ENCODE assay signal across 7 cellular contexts in genomic region chr7:75366643-75367042, GRCh38. TPM values are rescaled to one million over a fixed set of nuclear protein-coding genes. Genes with fewer than 3 reads are reported as not detected.
DNase-seq lines count a peak whose midpoint lies in the region; ATAC-seq, FAIRE-seq and TF ChIP-seq lines count a peak whose summit lies in the region.
"Not testable (repeated sequence)": the region's sequence is repeated elsewhere in the genome, so short reads cannot be mapped to it uniquely, and the experiment has no call there.

No MANE protein-coding gene starts in this region.

- not testable (repeated sequence) for TF ChIP-seq CTCF in A549 (IDR thresholded peaks at IDR 0.05); DND-41 (IDR thresholded peaks at IDR 0.05; ENCODE audit: borderline replicate concordance, extremely low read depth, low read length, poor library complexity, severe bottlenecking); Panc1 (IDR thresholded peaks at IDR 0.05); K562 (IDR thresholded peaks at IDR 0.05 in 2 of 3, conservative IDR thresholded peaks at IDR 0.05 in 1 of 3; ENCODE audit: insufficient read depth in 2 of 3, low read depth in 1 of 3, low read length in 3 of 3); HepG2 (CRISPR knock-in tag; IDR thresholded peaks at IDR 0.05)

- not testable (repeated sequence) for H2AFZ ChIP-seq in DND-41 (ENCODE audit: low read depth, low read length); K562 (ENCODE audit: low read depth, low read length); HepG2 (ENCODE audit: low read length)

- not testable (repeated sequence) for BruUV-seq in Panc1 (replicated peaks; lab: Mats Ljungman, UMichigan); K562 (replicated peaks; lab: Mats Ljungman, UMichigan); HepG2 (replicated peaks; lab: Mats Ljungman, UMichigan)

- not testable (repeated sequence) for H3K27me3 ChIP-seq in DND-41 (ENCODE audit: insufficient read depth, low read length, poor library complexity); Panc1 (ENCODE audit: control insufficient read depth, insufficient read depth, low read length); K562 (ENCODE audit: control insufficient read depth in 2 of 2, insufficient read depth in 2 of 2, low read length in 2 of 2); HepG2 (ENCODE audit: control insufficient read depth in 1 of 2, insufficient read depth in 2 of 2, low read length in 2 of 2)

- H4K20me1 ChIP-seq in DND-41 (ENCODE audit: insufficient read depth, low read length); K562 (replicated peaks; ENCODE audit: control insufficient read depth, insufficient read depth, low read length); HepG2 (ENCODE audit: insufficient read depth, low read length): not testable (repeated sequence)

- CTCF ChIA-PET in A549 (lab: Yijun Ruan, JAX); Panc1 (lab: Charles Lee); K562 (lab: Yijun Ruan, JAX; ENCODE audit: low intra/inter-chr PET ratio); HepG2 (lab: Yijun Ruan, JAX; ENCODE audit: low intra/inter-chr PET ratio, low total read pairs): not testable (repeated sequence)

- H3K36me3 ChIP-seq in DND-41 (ENCODE audit: insufficient read depth, low read length); Panc1 (ENCODE audit: control insufficient read depth, insufficient read depth, low read length); K562 (ENCODE audit: control insufficient read depth, insufficient read depth, low read length); HepG2 (replicated peaks in 1 of 2; ENCODE audit: control insufficient read depth in 1 of 2, insufficient read depth in 2 of 2, low read length in 2 of 2): not testable (repeated sequence)

- not testable (repeated sequence) for DNase-seq in A549 (ENCODE audit: low read depth in 1 of 2, low spot score in 1 of 2); DND-41; Panc1 (ENCODE audit: low read depth, low spot score); K562 (ENCODE audit: extremely low read depth in 1 of 4, low spot score in 3 of 4); Right ventricle myocardium superior; left lobe of liver (ENCODE audit: low spot score); HepG2 (ENCODE audit: low spot score)

- not testable (repeated sequence) for H3K4me1 ChIP-seq in A549; DND-41 (ENCODE audit: insufficient read depth, low read length); Panc1 (ENCODE audit: control insufficient read depth, insufficient read depth, low read length); K562 (replicated peaks in 1 of 2; ENCODE audit: control insufficient read depth in 2 of 2, insufficient read depth in 2 of 2, low read length in 2 of 2); HepG2 (ENCODE audit: insufficient read depth, low read length)

- ATAC-seq in A549 (peak; percentile 47 to 52; a peak in 4 of 6 replicates), DND-41 (ENCODE audit: insufficient read depth, low read depth) (peak; percentile 14; the same call in 1 of the 3 replicates), Panc1 (peak; percentile 66; the same call in 1 of the 2 replicates), K562 (peak; percentile 24; the same call in 1 of the 3 replicates), Right ventricle myocardium superior (ENCODE audit: poor library complexity) (peak; percentile 18), left lobe of liver (peak; percentile 20), HepG2 (peak; percentile 37; the same call in 1 of the 3 replicates)

- not testable (repeated sequence) for TF ChIP-seq RAD21 in A549 (conservative IDR thresholded peaks at IDR 0.05 in 1 of 2, IDR thresholded peaks at IDR 0.05 in 1 of 2); K562 (CRISPR knock-in tag; conservative IDR thresholded peaks at IDR 0.05 in 1 of 2, IDR thresholded peaks at IDR 0.05 in 1 of 2); HepG2 (CRISPR knock-in tag; IDR thresholded peaks at IDR 0.05)

- H3K9me3 ChIP-seq in A549; DND-41 (ENCODE audit: insufficient read depth, low read length, severe bottlenecking); Panc1 (ENCODE audit: control insufficient read depth, insufficient read depth, low read depth, low read length); K562 (replicated peaks; ENCODE audit: control insufficient read depth, insufficient read depth, low read depth, low read length); HepG2 (ENCODE audit: low read length): not testable (repeated sequence)

- not testable (repeated sequence) for H3K9me1 ChIP-seq in K562 (ENCODE audit: control insufficient read depth, insufficient read depth, low read length)

- FAIRE-seq in A549 (lab: Jason Lieb, UNC); K562 (lab: Jason Lieb, UNC); HepG2 (lab: Jason Lieb, UNC): not testable (repeated sequence)

- TF ChIP-seq EP300 in A549 (IDR thresholded peaks at IDR 0.05); K562 (IDR thresholded peaks at IDR 0.05; ENCODE audit: low read length); HepG2 (IDR thresholded peaks at IDR 0.05; ENCODE audit: low read depth in 2 of 2, low read length in 2 of 2); HepG2 (CRISPR knock-in tag; IDR thresholded peaks at IDR 0.05; ENCODE audit: borderline replicate concordance): not testable (repeated sequence)

- not testable (repeated sequence) for H3K9ac ChIP-seq in DND-41 (ENCODE audit: low read depth, low read length); K562 (ENCODE audit: insufficient read depth in 1 of 2, low read depth in 2 of 2, low read length in 2 of 2); HepG2 (ENCODE audit: insufficient read depth, low read depth, low read length)

- in situ Hi-C loops in Panc1 (cut with HindIII; ENCODE audit: low pct_unique_long_range_greater_than_20kb, low sequenced_read_pairs); K562 (cut with MboI); HepG2 (cut with HindIII; ENCODE audit: extremely low pct_ligation_motif_present, low pct_unique_long_range_greater_than_20kb): not testable (repeated sequence)

- intact Hi-C loops in Panc1 (cut with micrococcal nuclease; ENCODE audit: unreplicated experiment); K562 (cut with micrococcal nuclease); Right ventricle myocardium superior (cut with DNase I); HepG2 (cut with micrococcal nuclease; ENCODE audit: unreplicated experiment): not testable (repeated sequence)

- H3K79me2 ChIP-seq in DND-41 (ENCODE audit: insufficient read depth, low read length); K562 (ENCODE audit: control insufficient read depth, insufficient read depth, low read length); HepG2 (ENCODE audit: insufficient read depth, low read length): not testable (repeated sequence)

- H3K27ac ChIP-seq in A549; DND-41 (ENCODE audit: low read length); Panc1 (ENCODE audit: low read length); K562 (ENCODE audit: extremely low read depth, low read depth, low read length); HepG2 (ENCODE audit: extremely low read length, insufficient read depth, low read length): not testable (repeated sequence)

- TF ChIP-seq POLR2A in A549 (IDR thresholded peaks at IDR 0.05; ENCODE audit: low read length); K562 (conservative IDR thresholded peaks at IDR 0.05); HepG2 (IDR thresholded peaks at IDR 0.05; ENCODE audit: insufficient read depth in 1 of 2, low read depth in 2 of 2, low read length in 2 of 2): not testable (repeated sequence)

- not testable (repeated sequence) for H3K4me2 ChIP-seq in A549; DND-41 (ENCODE audit: insufficient read depth, low read length); K562 (ENCODE audit: insufficient read depth, low read length); HepG2 (ENCODE audit: low read depth, low read length)

- WGBS in A549 (ENCODE audit: missing lambda C conversion rate): no CpG with 5 or more reads among the region's 5 CpGs
- WGBS in K562 (ENCODE audit: insufficient coverage, low coverage, missing lambda C conversion rate): no CpG with 5 or more reads among the region's 5 CpGs
- WGBS in HepG2 (ENCODE audit: low lambda C conversion rate): no CpG with 5 or more reads among the region's 5 CpGs

- not testable (repeated sequence) for H3K4me3 ChIP-seq in A549; DND-41 (ENCODE audit: low read depth in 1 of 2, low read length in 2 of 2); Panc1 (ENCODE audit: low read depth in 2 of 2, low read length in 2 of 2); K562; HepG2 (replicated peaks in 1 of 3; ENCODE audit: insufficient read depth in 1 of 3, low read depth in 2 of 3, low read length in 3 of 3)

- POLR2A ChIA-PET in A549 (lab: Yijun Ruan, JAX); Panc1 (lab: Charles Lee); K562 (lab: Yijun Ruan, JAX); HepG2 (lab: Yijun Ruan, JAX): not testable (repeated sequence)

RNA-seq across cellular contexts. Expression of gene TRIM73, which starts 28.8 kb away (rescaled TPM):
- polyA plus RNA-seq in A549 (2011; rRNA removed) (0.63 and 0.97 TPM in 2 replicates), A549 (2017; fragmentation: RNase III; extraction: RNeasy Plus Mini Kit Qiagen cat#74134 plus additional on column Dnase treatment) (2.0 to 2.9 TPM (median 2.5 TPM) in 3 replicates), K562 (2011; rRNA removed) (0.30 TPM in 1 of 2 replicates, not detected in the other), K562 (2014; fragmentation: Illumina TruSeq; extraction: Trizol) (0.15 TPM in 1 of 2 replicates, not detected in the other), K562 (2014; fragmentation: Nextera tagmentation; extraction: Ambion mirVana) (not detected), K562 (2014; rRNA removed) (0.28 and 0.90 TPM in 2 replicates), HepG2 (2011; rRNA removed) (1.5 and 3.1 TPM in 2 replicates)
- polyA plus RNA-seq in A549 (2012; cell fraction: cytosol; rRNA removed): 0.52 and 0.66 TPM in 2 replicates
- 14.0 and 18.6 TPM in 2 replicates for polyA plus RNA-seq in A549 (2012; cell fraction: nucleus; rRNA removed)
- polyA minus RNA-seq in A549 (2011; rRNA and poly(A)+ RNA removed): 0.58 and 1.0 TPM in 2 replicates
- total RNA-seq in Panc1 (2021; ENCODE audit: unreplicated experiment) (4.1 TPM), K562 (2014; rRNA removed) (0.64 and 1.2 TPM in 2 replicates), K562 (2014; rRNA removed; fragmentation: Illumina TruSeq; extraction: Trizol) (0.04 TPM in 1 of 2 replicates, not detected in the other), K562 (2015; rRNA removed; fragmentation: Illumina TruSeq; extraction: Trizol) (0.41 and 0.80 TPM in 2 replicates), K562 (2021) (1.2 and 1.4 TPM in 2 replicates), Right ventricle myocardium superior (0.94 TPM), left lobe of liver (4.2 TPM), HepG2 (2016; rRNA removed; fragmentation: Illumina TruSeq; extraction: Trizol) (4.5 and 5.7 TPM in 2 replicates)
- 1.5 TPM for polyA plus RNA-seq in Panc1 (2012; ENCODE audit: insufficient read length)
- 1.1 and 4.1 TPM in 2 replicates for total RNA-seq in K562 (2011; cell fraction: chromatin; rRNA removed; ENCODE audit: low replicate concordance)
- 2.1 and 3.0 TPM in 2 replicates for total RNA-seq in K562 (2011; cell fraction: nucleolus; rRNA removed)
- 1.9 and 2.1 TPM in 2 replicates for total RNA-seq in K562 (2011; cell fraction: nucleoplasm; rRNA removed)
- polyA plus RNA-seq in K562 (2011; cell fraction: cytosol; rRNA removed): 0.03 and 0.42 TPM in 2 replicates
- 1.8 and 4.8 TPM in 2 replicates for polyA plus RNA-seq in K562 (2011; cell fraction: nucleus; rRNA removed)
- 0.52 and 4.5 TPM in 2 replicates for polyA plus RNA-seq in K562 (2012)
- polyA minus RNA-seq in K562 (2011; rRNA and poly(A)+ RNA removed): 0.14 TPM in 1 of 2 replicates, not detected in the other
- not detected in 2 replicates for polyA minus RNA-seq in K562 (2011; cell fraction: cytosol; rRNA and poly(A)+ RNA removed)
- 0.40 and 0.44 TPM in 2 replicates for polyA minus RNA-seq in K562 (2011; cell fraction: nucleus; rRNA and poly(A)+ RNA removed)
- total RNA-seq in HepG2 (2016; cell fraction: cytosol; rRNA removed; fragmentation: Illumina TruSeq; extraction: Trizol; ENCODE audit: low read depth): 3.0 and 3.9 TPM in 2 replicates
- total RNA-seq in HepG2 (2016; cell fraction: insoluble cytoplasmic fraction; rRNA removed; fragmentation: Illumina TruSeq; extraction: Trizol): 4.3 and 4.7 TPM in 2 replicates
- 2.4 and 4.4 TPM in 2 replicates for total RNA-seq in HepG2 (2016; cell fraction: membrane; rRNA removed; fragmentation: Illumina TruSeq; extraction: Trizol)
- total RNA-seq in HepG2 (2016; cell fraction: nucleus; rRNA removed; fragmentation: Illumina TruSeq; extraction: Trizol): 5.0 and 5.3 TPM in 2 replicates
- 0.65 and 1.1 TPM in 2 replicates for polyA plus RNA-seq in HepG2 (2011; cell fraction: cytosol; rRNA removed)
- 41.6 and 42.4 TPM in 2 replicates for polyA plus RNA-seq in HepG2 (2011; cell fraction: nucleus; rRNA removed)
- polyA plus RNA-seq in HepG2 (2012): 3.7 and 5.9 TPM in 2 replicates
- polyA plus RNA-seq in HepG2 (2016; cell fraction: cytosol; fragmentation: Illumina TruSeq; extraction: Trizol; ENCODE audit: low read depth): 1.3 and 2.1 TPM in 2 replicates
- polyA plus RNA-seq in HepG2 (2016; cell fraction: insoluble cytoplasmic fraction; fragmentation: Illumina TruSeq; extraction: Trizol; ENCODE audit: low read depth): 2.8 and 4.1 TPM in 2 replicates
- polyA plus RNA-seq in HepG2 (2016; cell fraction: membrane; fragmentation: Illumina TruSeq; extraction: Trizol; ENCODE audit: low read depth): 1.6 TPM in 2 replicates
- 15.1 TPM in 2 replicates for polyA plus RNA-seq in HepG2 (2016; cell fraction: nucleus; fragmentation: Illumina TruSeq; extraction: Trizol; ENCODE audit: insufficient read depth, low read depth)
- 3.5 and 5.1 TPM in 2 replicates for polyA minus RNA-seq in HepG2 (2011; rRNA and poly(A)+ RNA removed; ENCODE audit: low replicate concordance)
- 0.20 and 1.4 TPM in 2 replicates for polyA minus RNA-seq in HepG2 (2011; cell fraction: cytosol; rRNA and poly(A)+ RNA removed)
- 10.8 and 10.9 TPM in 2 replicates for polyA minus RNA-seq in HepG2 (2011; cell fraction: nucleus; rRNA and poly(A)+ RNA removed)

Comparison
In these comparisons a context has a peak if more than half of its experiments do, and no peak if none do; other contexts are left out.
1. ATAC-seq: peak in every context shown above with its lines; median percentile 66 in Panc1; 50 in A549; 37 in HepG2; 24 in K562; 20 in left lobe of liver; 18 in Right ventricle myocardium superior; 14 in DND-41.